ENCODE assay signal across 7 cellular contexts in genomic region chr17:45022288-45022648, GRCh38. TPM values are rescaled to one million over a fixed set of nuclear protein-coding genes. Genes with fewer than 3 reads are reported as not detected.
A peak's percentile ranks its signal among the peaks of the same experiment; 100 is the strongest.
DNase-seq lines count a peak whose midpoint lies in the region; ATAC-seq and TF ChIP-seq lines count a peak whose summit lies in the region.

No MANE protein-coding gene starts in this region.

- H3K79me2 ChIP-seq in HCT116 (ENCODE audit: insufficient read depth, low read length), result no peaks in the 10 kb centered on the region

- RAD21 ChIA-PET in HCT116 (lab: Charles Lee; ENCODE audit: low non-redundant PET in 1 of 2, low total read pairs in 2 of 2, uncharacterized antibody in 2 of 2, unreplicated experiment in 2 of 2), result interaction anchor here in 1 of 2 experiments (0.8 kb wide), 1 partner anchor 102 kb away, joined by 3 read pairs; no protein-coding TSS in a partner anchor

- no TSS peak for BruUV-seq in HCT116 (replicated peaks; lab: Mats Ljungman, UMichigan)

- H3K4me2 ChIP-seq in HCT116 (ENCODE audit: low read length), result peak overlapping the region; percentile 48; the same call in 1 of the 2 replicates

- POLR2A ChIA-PET in HCT116 (lab: Charles Lee), result no interaction called here

- peaks cover 15% of the 10 kb centered on the region for H3K4me1 Mint-ChIP-seq in activated T-helper 17 cell treated with anti-CD3 and anti-CD28 coated beads, Interleukin-2, amount 50 U/mL, for 72 hours

- peaks cover 11 to 26% of the 10 kb centered on the region in 2 experiments; a peak in 3 of 4 replicates for H3K4me1 ChIP-seq in HCT116 (ENCODE audit: control insufficient read depth in 1 of 2, insufficient read depth in 2 of 2, low read length in 2 of 2)
- H3K4me1 ChIP-seq in subcutaneous abdominal adipose tissue (ENCODE audit: control insufficient read depth in 5 of 5, insufficient read depth in 5 of 5, low read length in 5 of 5), result peaks cover 5 to 43% (median 40%) of the 10 kb centered on the region in 5 donors

- H3K4me3 Mint-ChIP-seq in activated T-helper 17 cell treated with anti-CD3 and anti-CD28 coated beads, Interleukin-2, amount 50 U/mL, for 72 hours, result no peak overlapping the region

- TF ChIP-seq CTCF in HCT116 (IDR thresholded peaks at IDR 0.05 in 2 of 3, conservative IDR thresholded peaks at IDR 0.05 in 1 of 3; ENCODE audit: borderline replicate concordance in 1 of 3, insufficient read depth in 1 of 3, low read depth in 2 of 3, low read length in 2 of 3), result 0 out of 6 replicates have a peak, but pooled peaks of 1 of the 3 experiments have one; percentile 5

- peaks cover 30% of the 10 kb centered on the region for H3K36me3 Mint-ChIP-seq in activated T-helper 17 cell treated with anti-CD3 and anti-CD28 coated beads, Interleukin-2, amount 50 U/mL, for 72 hours (ENCODE audit: low read depth)

- peaks cover 24% of the 10 kb centered on the region for H3K27me3 Mint-ChIP-seq in activated T-helper 17 cell treated with anti-CD3 and anti-CD28 coated beads, Interleukin-2, amount 50 U/mL, for 72 hours

- no peak overlapping the region for H3K27ac Mint-ChIP-seq in activated T-helper 17 cell treated with anti-CD3 and anti-CD28 coated beads, Interleukin-2, amount 50 U/mL, for 72 hours

- H2AFZ ChIP-seq in HCT116 (ENCODE audit: low read depth, low read length, poor library complexity, severe bottlenecking), result no peak overlapping the region

- H3K9me3 Mint-ChIP-seq in activated T-helper 17 cell treated with anti-CD3 and anti-CD28 coated beads, Interleukin-2, amount 50 U/mL, for 72 hours, result no peaks in the 10 kb centered on the region

- intact Hi-C loops in HCT116 (cut with micrococcal nuclease), result loop anchor here (1.0 kb wide), 2 partner anchors 102 to 243 kb away; no protein-coding TSS in a partner anchor

- no peaks in the 10 kb centered on the region for H4K20me1 ChIP-seq in HCT116 (ENCODE audit: insufficient read depth)

- ATAC-seq in HCT116, result peak; percentile 22
- ATAC-seq in activated T-helper 17 cell treated with anti-CD3 and anti-CD28 coated beads, Interleukin-2, amount 50 U/mL, for 72 hours (replicated peaks), result peak; percentile 6
- peak; percentile 19 for ATAC-seq in left lobe of liver
- no peak for ATAC-seq in HG03139 (IDR thresholded peaks at IDR 0.05; ENCODE audit: unreplicated experiment)

- TF ChIP-seq RAD21 in HCT116 (IDR thresholded peaks at IDR 0.05; ENCODE audit: low read depth), result no peak

- H3K9ac ChIP-seq in HCT116 (ENCODE audit: low read length) (no peak overlapping the region), subcutaneous abdominal adipose tissue (ENCODE audit: low read length in 5 of 5) (peak overlapping the region in 4 of 5 donors; percentile 65 to 91 (median 77))

- no peaks in the 10 kb centered on the region for H3K36me3 ChIP-seq in HCT116 (ENCODE audit: control insufficient read depth in 1 of 2, insufficient read depth in 2 of 2, low read length in 2 of 2)
- H3K36me3 ChIP-seq in subcutaneous abdominal adipose tissue (ENCODE audit: control insufficient read depth in 5 of 5, insufficient read depth in 5 of 5, low read length in 5 of 5), result peaks cover 0 to 21% (median 12%) of the 10 kb centered on the region in 5 donors

- CTCF ChIA-PET in HCT116 (lab: Charles Lee), result interaction anchor here (0.6 to 5.5 kb wide), 12 partner anchors 10 to 1171 kb away, joined by 3 to 63 read pairs (median 3); partner anchors contain the start of gene ACBD4

- H3K9me3 ChIP-seq in HCT116 (ENCODE audit: control insufficient read depth in 1 of 2, insufficient read depth in 1 of 2, low read depth in 1 of 2, low read length in 2 of 2), result no peaks in the 10 kb centered on the region
- H3K9me3 ChIP-seq in subcutaneous abdominal adipose tissue (ENCODE audit: control insufficient read depth in 5 of 5, low read length in 5 of 5), result no peaks in the 10 kb centered on the region

- TF ChIP-seq POLR2A in HCT116 (IDR thresholded peaks at IDR 0.05; ENCODE audit: borderline replicate concordance, extremely low read depth, insufficient read depth, insufficient read length) (no peak), erythroblast (IDR thresholded peaks at IDR 0.05; ENCODE audit: low read length) (no peak)

- no peak for DNase-seq in HCT116 (ENCODE audit: low read depth, low spot score)
- no peak for DNase-seq in left lobe of liver (ENCODE audit: low spot score)
- DNase-seq in erythroblast (lab: John Stamatoyannopoulos, UW), result no peak
- DNase-seq in globus pallidus (ENCODE audit: low spot score), result no peak

- H3K4me3 ChIP-seq in HCT116 (replicated peaks in 1 of 2; ENCODE audit: low read depth in 1 of 2, low read length in 2 of 2) (no peak overlapping the region), subcutaneous abdominal adipose tissue (ENCODE audit: low read depth in 1 of 5, low read length in 5 of 5) (peak overlapping the region in 2 of 5 donors; percentile 15 to 62)

- H3K9me2 ChIP-seq in HCT116 (ENCODE audit: insufficient read depth), result no peaks in the 10 kb centered on the region

- H3K27ac ChIP-seq in HCT116 (ENCODE audit: low read depth, low read length) (no peak overlapping the region; the same call in 1 of the 2 replicates), subcutaneous abdominal adipose tissue (ENCODE audit: low read depth, low read length) (peak overlapping the region; percentile 75)

- H3K27me3 ChIP-seq in HCT116 (ENCODE audit: insufficient read depth, low read length), result no peaks in the 10 kb centered on the region
- peaks cover 0 to 3% (median 0%) of the 10 kb centered on the region in 5 donors for H3K27me3 ChIP-seq in subcutaneous abdominal adipose tissue (ENCODE audit: control insufficient read depth in 5 of 5, insufficient read depth in 4 of 5, low read length in 5 of 5)

TF ChIP-seq in HCT116, 20 proteins besides CTCF, POLR2A, EP300 and RAD21 (continues in another document):
- TF ChIP-seq ZNF274 (IDR thresholded peaks at IDR 0.05; ENCODE audit: low read depth, low read length) (no peak), CBX3 (IDR thresholded peaks at IDR 0.05; ENCODE audit: low read depth) (no peak), ELF1 (IDR thresholded peaks at IDR 0.05; ENCODE audit: borderline replicate concordance, low read depth) (no peak), MAX (IDR thresholded peaks at IDR 0.05) (no peak), REST (IDR thresholded peaks at IDR 0.05; ENCODE audit: low read depth) (no peak), EGR1 (IDR thresholded peaks at IDR 0.05; ENCODE audit: low read depth) (no peak), EZH2 (IDR thresholded peaks at IDR 0.05) (no peak), ZFX (IDR thresholded peaks at IDR 0.05) (no peak), EZH2phosphoT487 (IDR thresholded peaks at IDR 0.05; ENCODE audit: borderline replicate concordance) (no peak), CEBPB (IDR thresholded peaks at IDR 0.05; ENCODE audit: low read depth) (no peak), YY1 (IDR thresholded peaks at IDR 0.05; ENCODE audit: extremely low read depth, insufficient replicate concordance, low read depth, low read length) (no peak), SRF (IDR thresholded peaks at IDR 0.05; ENCODE audit: low read depth) (no peak), FOSL1 (IDR thresholded peaks at IDR 0.05; ENCODE audit: low read depth) (no peak), SIN3A (IDR thresholded peaks at IDR 0.05; ENCODE audit: low read depth) (no peak), ATF3 (IDR thresholded peaks at IDR 0.05) (no peak), POLR2AphosphoS5 (IDR thresholded peaks at IDR 0.05; ENCODE audit: low read depth, low read length) (no peak)

RNA-seq across cellular contexts. Expression of gene DCAKD, which starts 29.2 kb away (rescaled TPM):
- total RNA-seq in HCT116 (2021; ENCODE audit: unreplicated experiment), result 31.9 TPM
- 23.3 and 24.4 TPM in 2 replicates for polyA plus RNA-seq in HCT116 (2012)
- total RNA-seq in activated T-helper 17 cell treated with anti-CD3 and anti-CD28 coated beads, Interleukin-2, amount 50 U/mL, for 72 hours, result 10 to 100 TPM; 36.5 to 36.6 TPM
- 19.3 TPM for total RNA-seq in left lobe of liver

RNA-seq across cellular contexts. Expression of gene NMT1, which starts 38.8 kb away (rescaled TPM):
- total RNA-seq in HCT116 (2021; ENCODE audit: unreplicated experiment) (173 TPM), left lobe of liver (77.0 TPM)
- polyA plus RNA-seq in HCT116 (2012), result 124 and 172 TPM in 2 replicates
- total RNA-seq in activated T-helper 17 cell treated with anti-CD3 and anti-CD28 coated beads, Interleukin-2, amount 50 U/mL, for 72 hours, result 100 to 1,000 TPM; 101 to 120 TPM

RNA-seq across cellular contexts. Expression of gene C1QL1, which starts 54.2 kb away (rescaled TPM):
- 3.5 TPM for total RNA-seq in HCT116 (2021; ENCODE audit: unreplicated experiment)
- polyA plus RNA-seq in HCT116 (2012), result 3.6 and 4.2 TPM in 2 replicates
- total RNA-seq in activated T-helper 17 cell treated with anti-CD3 and anti-CD28 coated beads, Interleukin-2, amount 50 U/mL, for 72 hours, result under 1 TPM; 0.32 to 0.34 TPM
- total RNA-seq in left lobe of liver, result 0.13 TPM
